Comparison of ENCODE assay signal across 7 cellular contexts in the genomic region with DNA sequence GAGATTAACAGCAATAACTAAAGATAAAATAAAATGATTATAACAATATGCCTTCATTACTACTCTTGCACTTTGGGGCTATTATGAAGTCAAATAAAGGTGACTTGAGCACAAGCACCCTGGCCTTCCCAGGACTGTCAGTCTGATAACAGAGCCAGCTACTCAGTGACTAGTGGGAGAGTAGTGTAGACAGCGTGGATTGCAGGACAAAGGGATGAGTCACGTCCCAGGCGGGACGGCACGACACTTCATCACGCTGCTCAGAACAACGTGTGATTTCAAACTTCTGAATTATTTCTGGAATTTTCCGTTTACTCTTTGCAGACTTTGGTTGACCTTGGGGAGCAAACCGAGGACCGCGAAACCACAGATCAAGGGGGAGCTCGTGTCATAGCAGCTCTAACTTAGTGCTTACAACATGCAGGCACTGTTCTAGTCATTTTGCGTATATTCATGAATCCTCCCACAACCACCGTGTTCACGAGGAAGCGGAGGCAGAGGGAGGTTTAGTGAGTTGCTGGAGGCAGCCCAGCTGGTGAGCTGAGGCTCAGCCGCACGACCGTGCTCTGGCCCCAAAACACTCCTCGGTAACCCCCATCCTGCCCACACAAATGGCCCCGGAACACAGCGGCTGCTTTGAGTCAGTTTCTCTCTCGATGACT. TPM values are rescaled to one million over a fixed set of nuclear protein-coding genes. Genes with fewer than 3 reads are reported as not detected.
DNase-seq lines count a peak whose midpoint lies in the region; ATAC-seq and TF ChIP-seq lines count a peak whose summit lies in the region.
"Not testable (repeated sequence)": the region's sequence is repeated elsewhere in the genome, so short reads cannot be mapped to it uniquely, and the experiment has no call there.

No MANE protein-coding gene starts in this region.

- intact Hi-C loops in heart right ventricle (cut with DNase I) = not testable (repeated sequence)

- no CpG with 5 or more reads among the region's 23 CpGs for WGBS in heart right ventricle, 2 donors

- H3K4me3 ChIP-seq in heart right ventricle = not testable (repeated sequence)

- not testable (repeated sequence) for H3K27ac ChIP-seq in heart right ventricle

- H3K27me3 ChIP-seq in heart right ventricle = not testable (repeated sequence)

- not testable (repeated sequence) for H3K36me3 ChIP-seq in heart right ventricle

- DNase-seq in heart right ventricle = not testable (repeated sequence)

- not testable (repeated sequence) for TF ChIP-seq CTCF in heart right ventricle (IDR thresholded peaks at IDR 0.05)

- not testable (repeated sequence) for H3K9me3 ChIP-seq in heart right ventricle

- not testable (repeated sequence) for H3K4me1 ChIP-seq in heart right ventricle

- ATAC-seq in GM18868 (IDR thresholded peaks at IDR 0.05; ENCODE audit: unreplicated experiment) (peak; percentile 84), GM21360 (IDR thresholded peaks at IDR 0.05; ENCODE audit: unreplicated experiment) (peak; percentile 78), HG02571 (IDR thresholded peaks at IDR 0.05; ENCODE audit: unreplicated experiment) (peak; percentile 73), HG03045 (IDR thresholded peaks at IDR 0.05; ENCODE audit: unreplicated experiment) (peak; percentile 86), HG03442 (IDR thresholded peaks at IDR 0.05; ENCODE audit: unreplicated experiment) (peak; percentile 64), heart right ventricle (peak in 7 of 8 donors; percentile 53 to 96 (median 87))
- peak; percentile 81 to 86 for ATAC-seq in activated CD4-positive, CD25-positive, alpha-beta regulatory T cell treated with anti-CD3 and anti-CD28 coated beads, Interleukin-2, amount 50 U/mL, for 24 hours

RNA-seq across cellular contexts. Expression of gene GTF2IRD2B, which starts 32.9 kb away (rescaled TPM):
- total RNA-seq in heart right ventricle = 10 to 100 TPM; 26.8 to 44.6 (median 33.7) TPM
- polyA plus RNA-seq in heart right ventricle = 10 to 100 TPM; 13.4 to 29.5 TPM

RNA-seq across cellular contexts. Expression of gene RCC1L, which starts 51.7 kb away (rescaled TPM):
- total RNA-seq in heart right ventricle = 10 to 100 TPM; 43.2 to 61.6 (median 51.7) TPM
- 10 to 100 TPM; 36.3 to 38.1 TPM for polyA plus RNA-seq in heart right ventricle
